Comparison of ENCODE assay signal across 16 cellular contexts in genomic region chr11:15145635-15146034, GRCh38. TPM values are rescaled to one million over a fixed set of nuclear protein-coding genes. Genes with fewer than 3 reads are reported as not detected.
DNase-seq lines count a peak whose midpoint lies in the region; ATAC-seq and TF ChIP-seq lines count a peak whose summit lies in the region.
"Had no signal": no experiment of that assay in that cellular context is flagged by ENCODE, and none has a peak within 500 bp of the region (broad histone marks: within the 10 kb centered on the region; RNA-seq: fewer than 3 reads in every experiment).

No MANE protein-coding gene starts in this region.

- no peak overlapping the region for H3K23ac ChIP-seq in mesendoderm (ENCODE audit: low read length)

- no peak overlapping the region for H3K27ac ChIP-seq in mesendoderm (ENCODE audit: low read depth, low read length)
- H3K27ac ChIP-seq in dorsolateral prefrontal cortex, result no peak overlapping the region
- H3K27ac ChIP-seq: C4-2B, KMS-11, vagina had no signal

- no peak overlapping the region for H4K8ac ChIP-seq in mesendoderm (ENCODE audit: low read depth, low read length)

- no peak overlapping the region for H2BK15ac ChIP-seq in mesendoderm (replicated peaks; ENCODE audit: low read depth)

- WGBS in mesendoderm (ENCODE audit: extremely low coverage, insufficient coverage, low lambda C conversion rate), result no CpG with 5 or more reads among the region's 1 CpG

- no peak overlapping the region for H2BK5ac ChIP-seq in mesendoderm (ENCODE audit: low read length)

- no peak overlapping the region for H3K56ac ChIP-seq in mesendoderm (ENCODE audit: low read length)

- no peak overlapping the region for H3K18ac ChIP-seq in mesendoderm (ENCODE audit: low read length)

- H3K27me3 ChIP-seq in mesendoderm (ENCODE audit: insufficient read depth, low read length, poor library complexity) (no peaks in the 10 kb centered on the region), dorsolateral prefrontal cortex (peaks cover 0 to 17% (median 0%) of the 10 kb centered on the region in 45 donors)
- H3K27me3 ChIP-seq: vagina had no signal

- no peak overlapping the region for H2AK5ac ChIP-seq in mesendoderm (ENCODE audit: low read length)

- no peak for TF ChIP-seq CTCF in dorsolateral prefrontal cortex (IDR thresholded peaks at IDR 0.05 in 54 of 56, conservative IDR thresholded peaks at IDR 0.05 in 2 of 56; ENCODE audit: low read depth in 1 of 56, partially characterized antibody in 56 of 56)

- H3K4ac ChIP-seq in mesendoderm (ENCODE audit: low read depth, low read length), result no peak overlapping the region

- no peaks in the 10 kb centered on the region for H3K79me1 ChIP-seq in mesendoderm (ENCODE audit: low read length)

- H3K9ac ChIP-seq in mesendoderm (ENCODE audit: low read length), result no peak overlapping the region
- H3K9ac ChIP-seq: KMS-11 had no signal

- no peak overlapping the region for H2BK120ac ChIP-seq in mesendoderm (ENCODE audit: low read depth, low read length)

- H3K4me3 ChIP-seq in mesendoderm (ENCODE audit: low read length), result no peak overlapping the region
- H3K4me3 ChIP-seq in dorsolateral prefrontal cortex, result no peak overlapping the region
- H3K4me3 ChIP-seq: vagina had no signal

- ATAC-seq in HG02571 (IDR thresholded peaks at IDR 0.05; ENCODE audit: unreplicated experiment) (no peak), HG03025 (IDR thresholded peaks at IDR 0.05; ENCODE audit: low FRiP score, unreplicated experiment) (no peak)

- peaks cover 2% of the 10 kb centered on the region for H3K4me1 ChIP-seq in mesendoderm (ENCODE audit: control insufficient read depth, low read depth, low read length)
- H3K4me1 ChIP-seq: vagina had no signal

- H4K5ac ChIP-seq in mesendoderm (ENCODE audit: low read length), result no peak overlapping the region

- H3K4me2 ChIP-seq in mesendoderm (ENCODE audit: low read length), result no peak overlapping the region
- H3K4me2 ChIP-seq: KMS-11 had no signal

- intact Hi-C loops in dorsolateral prefrontal cortex (cut with DNase I), result no loop called here

- H3K36me3 ChIP-seq in mesendoderm (ENCODE audit: control insufficient read depth, insufficient read depth, low read length), result no peaks in the 10 kb centered on the region
- H3K36me3 ChIP-seq: vagina had no signal

- H3K79me2 ChIP-seq in mesendoderm (ENCODE audit: control insufficient read depth, insufficient read depth, low read length), result no peaks in the 10 kb centered on the region

- DNase-seq in CD1c-positive myeloid dendritic cell (ENCODE audit: extremely low spot score), result peak; percentile 5
- peak; percentile 89 for DNase-seq in HT-29 (ENCODE audit: low spot score)
- DNase-seq in SKM-1 (lab: John Stamatoyannopoulos, UW; ENCODE audit: unreplicated experiment), result peak; percentile 36
- DNase-seq in mesendoderm, result peak; percentile 45
- DNase-seq in dorsolateral prefrontal cortex, result no peak
- DNase-seq in stimulated activated CD4-positive, alpha-beta T cell treated with anti-CD3 and anti-CD28 coated beads, Interleukin-1b, Interleukin-23, amount 100 ng/mL, for 48 hours, result no peak
- DNase-seq: activated CD4-positive, CD25-positive, alpha-beta regulatory T cell treated with anti-CD3 and anti-CD28 coated beads, Interleukin-2, amount 50 U/mL, for 72 hours; NCI-H1105; NCI-H82; stimulated activated CD4-positive, alpha-beta T cell treated with anti-CD3 and anti-CD28 coated beads, Interleukin-4, amount 100 ng/mL, for 4 hours had no signal

RNA-seq across cellular contexts. Expression of gene INSC, which starts 30.9 kb away (rescaled TPM):
- 0.29 and 1.7 TPM in 2 replicates for total RNA-seq in HT-29 (2014; rRNA removed; shearing (Covaris generic))
- 0.07 TPM for polyA plus RNA-seq in mesendoderm (2013, experiment 1 of 2)
- 0.06 TPM for polyA plus RNA-seq in mesendoderm (2013, experiment 2 of 2)
- 1 to 10 TPM in 3 of 120 experiments, under 1 TPM in 71, not detected in 46; 0.14 to 1.7 (median 0.46) TPM for total RNA-seq in dorsolateral prefrontal cortex
- total RNA-seq: subcutaneous adipose tissue had no signal

Comparison
In these comparisons a context has a peak if more than half of its experiments do, and no peak if none do; other contexts are left out.
1. DNase-seq: peak in CD1c-positive myeloid dendritic cell (single experiment), HT-29 (single experiment), SKM-1 (single experiment) and mesendoderm (single experiment); none in dorsolateral prefrontal cortex (0 of 10) and stimulated activated CD4-positive, alpha-beta T cell treated with anti-CD3 and anti-CD28 coated beads, Interleukin-1b, Interleukin-23, amount 100 ng/mL, for 48 hours (single experiment).